In genomic region chr14:29905549-29905948, GRCh38 we compare ENCODE assay signal across 12 cellular contexts. TPM values are rescaled to one million over a fixed set of nuclear protein-coding genes. Genes with fewer than 3 reads are reported as not detected.
"Had no signal": no experiment of that assay in that cellular context is flagged by ENCODE, and none has a peak within 500 bp of the region (broad histone marks: within the 10 kb centered on the region; RNA-seq: fewer than 3 reads in every experiment).

No MANE protein-coding gene starts in this region.

- H3K36me3 ChIP-seq: cardiac muscle cell, heart left ventricle had no signal

- H3K4me3 ChIP-seq: cardiac muscle cell, heart left ventricle, smooth muscle cell had no signal

- H3K27me3 ChIP-seq: cardiac muscle cell, foreskin keratinocyte, heart left ventricle had no signal

- ATAC-seq: heart left ventricle, right cardiac atrium had no signal

- H3K27ac ChIP-seq: cardiac muscle cell, foreskin keratinocyte, heart left ventricle had no signal

- DNase-seq: activated CD4-positive, alpha-beta memory T cell treated with anti-CD3 and anti-CD28 coated beads, Interleukin-2, amount 10 ng/mL, durations not matched to agents 7 days and 5 days; activated gamma-delta T cell; activated naive CD8-positive, alpha-beta T cell treated with anti-CD3 and anti-CD28 coated beads, Interleukin-2, amount 10 ng/mL, durations not matched to agents 7 days and 5 days; activated T-cell treated with anti-CD3 and anti-CD28 coated beads, Interleukin-2, amount 50 U/mL, for 48 hours; aorta; foreskin keratinocyte; heart left ventricle; posterior cingulate gyrus; right cardiac atrium; SW 1271 had no signal

- H3K4me1 ChIP-seq: foreskin keratinocyte had no signal

RNA-seq across cellular contexts. Expression of gene PRKD1, which starts 22.1 kb away (rescaled TPM):
- total RNA-seq: activated CD4-positive, alpha-beta memory T cell treated with anti-CD3 and anti-CD28 coated beads, Interleukin-2, amount 10 ng/mL, durations not matched to agents 7 days and 5 days; activated naive CD8-positive, alpha-beta T cell treated with anti-CD3 and anti-CD28 coated beads, Interleukin-2, amount 10 ng/mL, durations not matched to agents 7 days and 5 days had no signal
